In the genomic region with DNA sequence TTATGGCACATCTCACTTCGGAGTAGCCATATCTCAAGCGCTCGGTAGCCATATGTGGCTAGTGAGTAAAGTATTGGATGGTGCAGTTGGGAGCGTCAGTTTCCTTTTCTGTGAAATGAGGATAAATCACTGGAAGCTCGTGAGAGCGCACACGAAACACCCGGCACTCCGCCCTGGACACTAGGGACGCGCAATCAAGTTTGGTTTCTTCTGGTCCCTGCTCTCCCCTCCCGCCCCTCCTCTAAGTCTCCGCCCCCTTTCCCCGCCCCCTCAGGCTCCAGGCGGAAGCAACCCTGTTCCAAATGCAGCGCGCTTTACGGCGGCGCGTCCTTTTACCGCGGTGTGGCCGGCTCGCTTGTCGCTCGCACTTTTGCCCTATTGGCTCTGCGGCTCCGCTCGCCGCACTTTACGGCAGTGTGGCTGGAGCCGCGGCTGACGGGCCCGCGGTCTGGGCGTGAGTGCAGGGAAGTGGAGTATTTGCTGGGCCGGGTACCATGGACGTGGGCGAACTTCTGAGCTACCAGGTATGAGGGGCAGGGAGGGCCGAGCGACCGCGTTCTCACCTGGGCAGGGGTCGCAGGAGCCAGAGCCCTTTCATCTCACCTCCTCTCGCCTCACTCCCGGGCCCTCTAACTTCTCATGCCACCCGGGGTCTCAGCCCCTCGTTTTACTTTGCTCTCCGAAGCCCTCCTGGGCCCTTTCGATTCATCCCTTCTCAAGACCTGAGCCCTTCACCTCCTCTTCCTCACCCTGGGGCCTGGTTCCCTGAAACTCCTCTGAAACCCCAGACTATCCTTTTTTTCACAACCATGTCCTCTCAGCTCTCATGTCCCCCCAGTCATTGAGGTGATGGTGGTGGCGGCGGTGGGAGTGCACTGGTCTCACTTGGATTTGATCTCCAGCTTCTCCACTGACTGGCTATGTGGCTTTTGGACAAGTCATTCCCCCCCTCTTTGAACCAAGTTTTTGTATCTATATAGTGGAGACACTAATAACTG, we compare ENCODE assay signal across 8 cellular contexts. TPM values are rescaled to one million over a fixed set of nuclear protein-coding genes. Genes with fewer than 3 reads are reported as not detected.
DNase-seq lines count a peak whose midpoint lies in the region; ATAC-seq and TF ChIP-seq lines count a peak whose summit lies in the region.

A gene with protein sequence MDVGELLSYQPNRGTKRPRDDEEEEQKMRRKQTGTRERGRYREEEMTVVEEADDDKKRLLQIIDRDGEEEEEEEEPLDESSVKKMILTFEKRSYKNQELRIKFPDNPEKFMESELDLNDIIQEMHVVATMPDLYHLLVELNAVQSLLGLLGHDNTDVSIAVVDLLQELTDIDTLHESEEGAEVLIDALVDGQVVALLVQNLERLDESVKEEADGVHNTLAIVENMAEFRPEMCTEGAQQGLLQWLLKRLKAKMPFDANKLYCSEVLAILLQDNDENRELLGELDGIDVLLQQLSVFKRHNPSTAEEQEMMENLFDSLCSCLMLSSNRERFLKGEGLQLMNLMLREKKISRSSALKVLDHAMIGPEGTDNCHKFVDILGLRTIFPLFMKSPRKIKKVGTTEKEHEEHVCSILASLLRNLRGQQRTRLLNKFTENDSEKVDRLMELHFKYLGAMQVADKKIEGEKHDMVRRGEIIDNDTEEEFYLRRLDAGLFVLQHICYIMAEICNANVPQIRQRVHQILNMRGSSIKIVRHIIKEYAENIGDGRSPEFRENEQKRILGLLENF (plus strand): TSS at position 402 of the 998 bp plus-strand sequence. CDS start 93 bp downstream, at position 495.

- peaks cover 23% of the 10 kb centered on the region for H3K79me2 ChIP-seq in PC-9 (ENCODE audit: low read depth)

- H3F3A ChIP-seq in PC-9 (ENCODE audit: insufficient read depth, low read depth) = no peaks in the 10 kb centered on the region

- H3K4me2 ChIP-seq in PC-9 = peak within 1 kb of the TSS; percentile 85

- peak; percentile 70 for ATAC-seq in GM21717 (IDR thresholded peaks at IDR 0.05; ENCODE audit: unreplicated experiment)

- H4K20me1 ChIP-seq in PC-9 (ENCODE audit: insufficient read depth) = no peaks in the 10 kb centered on the region

- TF ChIP-seq CTCF in PC-9 (conservative IDR thresholded peaks at IDR 0.05) = no peak

- H2AFZ ChIP-seq in PC-9 = peak within 1 kb of the TSS; percentile 82

- in situ Hi-C loops in KBM-7 (cut with MboI; ENCODE audit: low pct_unique_long_range_greater_than_20kb, low sequenced_read_pairs) = no loop called here

- H3K9me3 ChIP-seq in PC-9 (ENCODE audit: insufficient read depth, low read depth) = no peaks in the 10 kb centered on the region
- H3K9me3 ChIP-seq in mucosa of stomach (ENCODE audit: control insufficient read depth, low read length) = no peaks in the 10 kb centered on the region

- H3K36me3 ChIP-seq in PC-9 (ENCODE audit: low read depth) (no peaks in the 10 kb centered on the region), mucosa of stomach (ENCODE audit: control insufficient read depth, insufficient read depth, low read length) (no peaks in the 10 kb centered on the region)

- H3K4me3 ChIP-seq in PC-9 = peak within 1 kb of the TSS; percentile 64
- peak within 1 kb of the TSS; percentile 79 for H3K4me3 ChIP-seq in mucosa of stomach (ENCODE audit: low read length)

- H3K27ac ChIP-seq in PC-9 = no peak within 1 kb of the TSS

- H3K9ac ChIP-seq in mucosa of stomach (ENCODE audit: low read length) = peak within 1 kb of the TSS; percentile 79

- DNase-seq in DMS53 (lab: John Stamatoyannopoulos, UW) = peak; percentile 99
- DNase-seq in KBM-7 = peak; percentile 94
- peak; percentile 90 to 98 for DNase-seq in PC-9
- peak; percentile 94 for DNase-seq in activated T-cell treated with anti-CD3 and anti-CD28 coated beads for 48 hours (ENCODE audit: low read depth)
- DNase-seq in erythroblast (lab: John Stamatoyannopoulos, UW) = peak; percentile 98
- peak; percentile 97 for DNase-seq in stimulated activated CD8-positive, alpha-beta memory T cell treated with anti-CD3 and anti-CD28 coated beads, Interleukin-4, amount 100 ng/mL, for 48 hours

- POLR2A ChIA-PET in PC-9 (lab: Charles Lee; ENCODE audit: unreplicated experiment) = interaction anchor here (0.6 kb wide), 1 partner anchor 301 kb away, joined by 3 read pairs; no protein-coding TSS in a partner anchor

- no peaks in the 10 kb centered on the region for H3K9me2 ChIP-seq in PC-9 (ENCODE audit: insufficient read depth)

- no TSS peak for BruUV-seq in PC-9 (replicated peaks; lab: Mats Ljungman, UMichigan)

- peak; percentile 74 for TF ChIP-seq POLR2A in erythroblast (IDR thresholded peaks at IDR 0.05; ENCODE audit: low read length)

- H3K4me1 ChIP-seq in PC-9 (replicated peaks; ENCODE audit: insufficient read depth) = peaks cover 11% of the 10 kb centered on the region; the same call in 1 of the 2 replicates
- H3K4me1 ChIP-seq in mucosa of stomach (ENCODE audit: control insufficient read depth, insufficient read depth, low read length) = peaks cover 4% of the 10 kb centered on the region

- H3K27me3 ChIP-seq in PC-9 (ENCODE audit: insufficient read depth, low read depth) = no peaks in the 10 kb centered on the region
- no peaks in the 10 kb centered on the region for H3K27me3 ChIP-seq in mucosa of stomach (ENCODE audit: control insufficient read depth, insufficient read depth, low read length)

- CTCF ChIA-PET in PC-9 (lab: Charles Lee) = interaction anchor here (0.8 kb wide), 1 partner anchor 741 kb away, joined by 7 read pairs; the partner anchor contains the start of gene SNHG17

- intact Hi-C loops in PC-9 (cut with micrococcal nuclease; ENCODE audit: unreplicated experiment) = loop anchor here (1.0 kb wide), 1 partner anchor 17 kb away; no protein-coding TSS in a partner anchor

RNA-seq across cellular contexts. Expression of the gene that starts here (rescaled TPM):
- 55.6 and 83.5 TPM in 2 replicates for total RNA-seq in PC-9 (2021)
